In genomic region chr16:8087597-8088279, GRCh38 we compare ENCODE assay signal across 18 cellular contexts.
"Had no signal": no experiment of that assay in that cellular context is flagged by ENCODE, and none has a peak within 500 bp of the region (broad histone marks: within the 10 kb centered on the region; RNA-seq: fewer than 3 reads in every experiment).

No MANE protein-coding gene starts in this region.

- H3K9me3 Mint-ChIP-seq: endodermal cell had no signal

- DNase-seq: activated CD4-positive, alpha-beta T cell treated with anti-CD3 and anti-CD28 coated beads, Interleukin-2, amount 50 U/mL, for 4 hours; activated CD8-positive, alpha-beta memory T cell treated with anti-CD3 and anti-CD28 coated beads, Interleukin-2, amount 10 ng/mL, durations not matched to agents 7 days and 5 days; activated naive CD4-positive, alpha-beta T cell treated with anti-CD3 and anti-CD28 coated beads, Interleukin-2, amount 10 ng/mL, durations not matched to agents 7 days and 5 days; activated T-cell treated with anti-CD3 and anti-CD28 coated beads, Interleukin-2, amount 50 U/mL, for 1 hour; dorsolateral prefrontal cortex; endodermal cell; kidney; left ventricle myocardium inferior; mesendoderm; nucleus accumbens; stimulated activated naive CD8-positive, alpha-beta T cell treated with anti-CD3 and anti-CD28 coated beads, Interleukin-15, Interleukin-2, amounts not matched to agents 100 U/mL and 50 U/mL, for 24 hours; SW 1271; testis; upper lobe of left lung had no signal

- H3K4me3 Mint-ChIP-seq: activated CD8-positive, alpha-beta memory T cell treated with anti-CD3 and anti-CD28 coated beads, Interleukin-2, amount 10 ng/mL, durations not matched to agents 7 days and 5 days; activated naive CD4-positive, alpha-beta T cell treated with anti-CD3 and anti-CD28 coated beads, Interleukin-2, amount 10 ng/mL, durations not matched to agents 7 days and 5 days; endodermal cell; natural killer cell treated with Interleukin-12 subunit alpha and Interleukin-12 subunit beta and Interleukin-15 and Interleukin-18, amount 100 ng/mL, for 72 hours; T-helper 2 cell treated with Interferon-gamma antibody and Interleukin-4, amounts not matched to agents 5 μg/mL and 100 μg/mL, for 36 hours had no signal

- H3K9me3 ChIP-seq: left ventricle myocardium inferior, testis, upper lobe of left lung had no signal

- H3K4me1 ChIP-seq: left ventricle myocardium inferior, testis, upper lobe of left lung had no signal

- H3K27me3 ChIP-seq: testis, upper lobe of left lung had no signal

- H3K36me3 Mint-ChIP-seq: activated CD8-positive, alpha-beta memory T cell treated with anti-CD3 and anti-CD28 coated beads, Interleukin-2, amount 10 ng/mL, durations not matched to agents 7 days and 5 days; activated naive CD4-positive, alpha-beta T cell treated with anti-CD3 and anti-CD28 coated beads, Interleukin-2, amount 10 ng/mL, durations not matched to agents 7 days and 5 days; natural killer cell treated with Interleukin-12 subunit alpha and Interleukin-12 subunit beta and Interleukin-15 and Interleukin-18, amount 100 ng/mL, for 72 hours had no signal

- H3K4me3 ChIP-seq: dorsolateral prefrontal cortex, left ventricle myocardium inferior, smooth muscle cell, testis, upper lobe of left lung had no signal

- H3K36me3 ChIP-seq: left ventricle myocardium inferior, upper lobe of left lung had no signal

- H3K27ac ChIP-seq: dorsolateral prefrontal cortex, left ventricle myocardium inferior, testis, upper lobe of left lung had no signal

- H3K27me3 Mint-ChIP-seq: activated CD8-positive, alpha-beta memory T cell treated with anti-CD3 and anti-CD28 coated beads, Interleukin-2, amount 10 ng/mL, durations not matched to agents 7 days and 5 days; activated naive CD4-positive, alpha-beta T cell treated with anti-CD3 and anti-CD28 coated beads, Interleukin-2, amount 10 ng/mL, durations not matched to agents 7 days and 5 days; natural killer cell treated with Interleukin-12 subunit alpha and Interleukin-12 subunit beta and Interleukin-15 and Interleukin-18, amount 100 ng/mL, for 72 hours had no signal

- H3K27ac Mint-ChIP-seq: activated CD8-positive, alpha-beta memory T cell treated with anti-CD3 and anti-CD28 coated beads, Interleukin-2, amount 10 ng/mL, durations not matched to agents 7 days and 5 days; activated naive CD4-positive, alpha-beta T cell treated with anti-CD3 and anti-CD28 coated beads, Interleukin-2, amount 10 ng/mL, durations not matched to agents 7 days and 5 days; activated T-helper 2 cell treated with anti-CD3 and anti-CD28 coated beads, Interferon-gamma antibody, Interleukin-2, Interleukin-4, amounts not matched to agents 10 μg/mL and 5 μg/mL and 100 μg/mL, durations not matched to agents 14 hours and 24 hours and 36 hours; endodermal cell; natural killer cell treated with Interleukin-12 subunit alpha and Interleukin-12 subunit beta and Interleukin-15 and Interleukin-18, amount 100 ng/mL, for 72 hours; T-helper 2 cell treated with Interferon-gamma antibody and Interleukin-4, amounts not matched to agents 5 μg/mL and 100 μg/mL, for 36 hours had no signal

- H3K4me1 Mint-ChIP-seq: activated CD8-positive, alpha-beta memory T cell treated with anti-CD3 and anti-CD28 coated beads, Interleukin-2, amount 10 ng/mL, durations not matched to agents 7 days and 5 days; activated naive CD4-positive, alpha-beta T cell treated with anti-CD3 and anti-CD28 coated beads, Interleukin-2, amount 10 ng/mL, durations not matched to agents 7 days and 5 days; endodermal cell had no signal

- H3K4me2 ChIP-seq: smooth muscle cell had no signal
